ENCODE assay signal across 28 cellular contexts in genomic region chr2:134463726-134464076, GRCh38.
"Had no signal": no experiment of that assay in that cellular context is flagged by ENCODE, and none has a peak within 500 bp of the region (broad histone marks: within the 10 kb centered on the region; RNA-seq: fewer than 3 reads in every experiment).

No MANE protein-coding gene starts in this region.

- H3K27me3 ChIP-seq: brain microvascular endothelial cell, Peyer's patch, SJSA1 had no signal

- H3K4me3 ChIP-seq: K562, Peyer's patch, SJSA1 had no signal

- H3K27ac Mint-ChIP-seq: activated CD4-positive, alpha-beta T cell treated with anti-CD3 and anti-CD28 coated beads, Interleukin-2, amount 10 ng/mL, durations not matched to agents 24 days and 14 days; activated naive CD8-positive, alpha-beta T cell treated with anti-CD3 and anti-CD28 coated beads for 36 hours; activated T-cell treated with anti-CD3 and anti-CD28 coated beads, Interleukin-2, amount 50 U/mL, for 72 hours; activated T-helper 17 cell treated with anti-CD3 and anti-CD28 coated beads, Interleukin-2, amount 50 U/mL, for 72 hours; T-helper 1 cell treated with Interleukin-12 subunit alpha and Interleukin-12 subunit beta and Interleukin-4 antibody, amounts not matched to agents 30 μg/mL and 1 μg/mL, for 36 hours; T-helper 2 cell treated with Interferon-gamma antibody and Interleukin-4, amounts not matched to agents 5 μg/mL and 100 μg/mL, for 36 hours had no signal

- DNase-seq: activated CD4-positive, alpha-beta T cell treated with anti-CD3 and anti-CD28 coated beads, Interleukin-2, amount 10 ng/mL, durations not matched to agents 24 days and 14 days; activated CD4-positive, alpha-beta T cell treated with anti-CD3 and anti-CD28 coated beads, Interleukin-2, amount 50 U/mL, for 4 hours; activated effector memory CD4-positive, alpha-beta T cell treated with anti-CD3 and anti-CD28 coated beads, Interleukin-2, amount 50 U/mL, for 16 hours; activated naive CD4-positive, alpha-beta T cell; activated naive CD4-positive, alpha-beta T cell treated with anti-CD3 and anti-CD28 coated beads, Interleukin-2, amount 50 U/mL, for 16 hours; activated naive CD8-positive, alpha-beta T cell treated with anti-CD3 and anti-CD28 coated beads for 36 hours; activated T-cell treated with anti-CD3 and anti-CD28 coated beads, Interleukin-2, amount 50 U/mL, for 1 hour; activated T-cell treated with anti-CD3 and anti-CD28 coated beads, Interleukin-2, amount 50 U/mL, for 72 hours; amniotic stem cell; aorta; brain microvascular endothelial cell; NCI-H1105 treated with DMSO at 0.1 percent for 48 hours; NCI-H1436 treated with DMSO at 0.1 percent for 48 hours; NCI-H1694 treated with DMSO at 0.1 percent for 48 hours; NCI-H2029; NCI-H345; NCI-H524 treated with DMSO at 0.1 percent for 48 hours; PC-3; Peyer's patch; RPMI8226; SHP77 treated with DMSO at 0.1 percent for 48 hours; SK-N-SH had no signal

- H3K4me1 Mint-ChIP-seq: activated CD4-positive, alpha-beta T cell treated with anti-CD3 and anti-CD28 coated beads, Interleukin-2, amount 10 ng/mL, durations not matched to agents 24 days and 14 days; activated naive CD8-positive, alpha-beta T cell treated with anti-CD3 and anti-CD28 coated beads for 36 hours; activated T-helper 17 cell treated with anti-CD3 and anti-CD28 coated beads, Interleukin-2, amount 50 U/mL, for 72 hours had no signal

- H3K27ac ChIP-seq: brain microvascular endothelial cell, Peyer's patch, SJSA1 had no signal

- H3K27me3 Mint-ChIP-seq: activated CD4-positive, alpha-beta T cell treated with anti-CD3 and anti-CD28 coated beads, Interleukin-2, amount 10 ng/mL, durations not matched to agents 24 days and 14 days; activated naive CD8-positive, alpha-beta T cell treated with anti-CD3 and anti-CD28 coated beads for 36 hours; activated T-helper 17 cell treated with anti-CD3 and anti-CD28 coated beads, Interleukin-2, amount 50 U/mL, for 72 hours; central memory CD8-positive, alpha-beta T cell had no signal

- H3K36me3 ChIP-seq: brain microvascular endothelial cell, Peyer's patch, SJSA1 had no signal

- H3K9me3 ChIP-seq: Peyer's patch, SJSA1, SK-N-SH had no signal

- H3K36me3 Mint-ChIP-seq: activated naive CD8-positive, alpha-beta T cell treated with anti-CD3 and anti-CD28 coated beads for 36 hours had no signal

- ATAC-seq: activated T-cell treated with anti-CD3 and anti-CD28 coated beads, Interleukin-2, amount 50 U/mL, for 72 hours; activated T-helper 17 cell treated with anti-CD3 and anti-CD28 coated beads, Interleukin-2, amount 50 U/mL, for 72 hours; K562; PC-3 had no signal

- H3K4me1 ChIP-seq: Peyer's patch, SJSA1 had no signal

- H3K4me3 Mint-ChIP-seq: activated CD4-positive, alpha-beta T cell treated with anti-CD3 and anti-CD28 coated beads, Interleukin-2, amount 10 ng/mL, durations not matched to agents 24 days and 14 days; activated naive CD8-positive, alpha-beta T cell treated with anti-CD3 and anti-CD28 coated beads for 36 hours; activated T-cell treated with anti-CD3 and anti-CD28 coated beads, Interleukin-2, amount 50 U/mL, for 72 hours; activated T-helper 17 cell treated with anti-CD3 and anti-CD28 coated beads, Interleukin-2, amount 50 U/mL, for 72 hours; central memory CD8-positive, alpha-beta T cell; T-helper 1 cell treated with Interleukin-12 subunit alpha and Interleukin-12 subunit beta and Interleukin-4 antibody, amounts not matched to agents 30 μg/mL and 1 μg/mL, for 36 hours; T-helper 2 cell treated with Interferon-gamma antibody and Interleukin-4, amounts not matched to agents 5 μg/mL and 100 μg/mL, for 36 hours had no signal

- H3K9me3 Mint-ChIP-seq: activated CD4-positive, alpha-beta T cell treated with anti-CD3 and anti-CD28 coated beads, Interleukin-2, amount 10 ng/mL, durations not matched to agents 24 days and 14 days; activated naive CD8-positive, alpha-beta T cell treated with anti-CD3 and anti-CD28 coated beads for 36 hours; activated T-cell treated with anti-CD3 and anti-CD28 coated beads, Interleukin-2, amount 50 U/mL, for 72 hours; activated T-helper 17 cell treated with anti-CD3 and anti-CD28 coated beads, Interleukin-2, amount 50 U/mL, for 72 hours; central memory CD8-positive, alpha-beta T cell; T-helper 1 cell treated with Interleukin-12 subunit alpha and Interleukin-12 subunit beta and Interleukin-4 antibody, amounts not matched to agents 30 μg/mL and 1 μg/mL, for 36 hours; T-helper 2 cell treated with Interferon-gamma antibody and Interleukin-4, amounts not matched to agents 5 μg/mL and 100 μg/mL, for 36 hours had no signal
